In the genomic region with DNA sequence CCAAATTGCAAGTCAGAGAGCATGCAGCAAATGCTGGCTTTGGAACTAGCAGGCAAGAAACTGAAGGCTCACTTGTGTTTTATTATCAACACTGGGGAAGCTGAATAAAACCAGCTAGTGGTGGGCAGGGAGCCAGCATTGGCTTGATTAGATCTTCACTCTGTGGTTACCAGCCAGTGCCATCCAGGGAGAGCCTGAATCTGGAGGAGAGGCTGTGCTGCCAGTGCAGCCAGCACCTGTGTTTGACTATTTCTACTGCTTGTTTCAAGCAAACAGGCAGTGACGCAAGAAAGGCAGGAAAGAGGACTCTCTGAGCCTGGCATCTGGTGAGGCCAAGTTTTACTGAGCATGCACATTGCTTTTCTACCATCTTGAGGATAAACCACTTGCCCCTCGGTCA, we compare ENCODE assay signal across 8 cellular contexts.
A peak's percentile ranks its signal among the peaks of the same experiment; 100 is the strongest.
DNase-seq lines count a peak whose midpoint lies in the region; ATAC-seq lines count a peak whose summit lies in the region.

No MANE protein-coding gene starts in this region.

- H3K4me1 Mint-ChIP-seq in activated T-helper 2 cell treated with anti-CD3 and anti-CD28 coated beads, Interferon-gamma antibody, Interleukin-2, Interleukin-4, amounts not matched to agents 10 μg/mL and 5 μg/mL and 100 μg/mL, durations not matched to agents 14 hours and 24 hours and 36 hours (ENCODE audit: low read depth), result peaks cover 18% of the 10 kb centered on the region

- H2BK120ac ChIP-seq in mesenchymal stem cell (ENCODE audit: low read depth, low read length), result no peak overlapping the region

- H4K91ac ChIP-seq in mesenchymal stem cell (ENCODE audit: low read length), result no peak overlapping the region

- no peaks in the 10 kb centered on the region for H3K79me1 ChIP-seq in mesenchymal stem cell (replicated peaks; ENCODE audit: low read length, poor library complexity, severe bottlenecking)

- peaks cover 3% of the 10 kb centered on the region for H3K9me3 ChIP-seq in mesenchymal stem cell (ENCODE audit: control insufficient read depth, low read length)

- no peak overlapping the region for H3K4me3 Mint-ChIP-seq in activated T-helper 2 cell treated with anti-CD3 and anti-CD28 coated beads, Interferon-gamma antibody, Interleukin-2, Interleukin-4, amounts not matched to agents 10 μg/mL and 5 μg/mL and 100 μg/mL, durations not matched to agents 14 hours and 24 hours and 36 hours (ENCODE audit: low read depth)

- H3K27ac ChIP-seq in mesenchymal stem cell (ENCODE audit: low read length, poor library complexity, severe bottlenecking), result no peak overlapping the region

- peaks cover 2% of the 10 kb centered on the region for H3K4me1 ChIP-seq in mesenchymal stem cell (ENCODE audit: control insufficient read depth, insufficient read depth, low read depth, low read length)

- no peak overlapping the region for H3K4me3 ChIP-seq in mesenchymal stem cell (ENCODE audit: insufficient read depth in 1 of 2, low read depth in 1 of 2, low read length in 2 of 2)

- H3K27me3 ChIP-seq in mesenchymal stem cell (ENCODE audit: control insufficient read depth in 1 of 2, insufficient read depth in 1 of 2, low read length in 2 of 2), result no peaks in the 10 kb centered on the region

- peak overlapping the region in 1 of 2 experiments; percentile 71 for H3K18ac ChIP-seq in mesenchymal stem cell (ENCODE audit: low read depth in 1 of 2, low read length in 2 of 2)

- 97% methylated on average over 2 of the region's 2 CpGs for WGBS in mesenchymal stem cell

- DNase-seq in Daoy (ENCODE audit: low read depth) (peak; percentile 71), NCI-H187 (lab: John Stamatoyannopoulos, UW) (peak; percentile 39 to 45), astrocyte of the hippocampus (ENCODE audit: low read depth, low spot score) (peak; percentile 60), mesenchymal stem cell (peak; percentile 16)
- DNase-seq in activated T-helper 2 cell treated with anti-CD3 and anti-CD28 coated beads, Interferon-gamma antibody, Interleukin-2, Interleukin-4, amounts not matched to agents 10 μg/mL and 5 μg/mL and 100 μg/mL, durations not matched to agents 14 hours and 24 hours and 36 hours (ENCODE audit: low spot score), result no peak
- no peak for DNase-seq in activated CD4-positive, alpha-beta T cell treated with anti-CD3 and anti-CD28 coated beads, Interleukin-2, amount 50 U/mL, for 4 hours

- no peak overlapping the region for H2BK15ac ChIP-seq in mesenchymal stem cell (ENCODE audit: low read depth, poor library complexity, severe bottlenecking)

- ATAC-seq in HG03342 (IDR thresholded peaks at IDR 0.05; ENCODE audit: unreplicated experiment) (no peak), GM18520 (IDR thresholded peaks at IDR 0.05; ENCODE audit: unreplicated experiment) (no peak)

- peaks cover 6% of the 10 kb centered on the region for H3K27me3 Mint-ChIP-seq in activated T-helper 2 cell treated with anti-CD3 and anti-CD28 coated beads, Interferon-gamma antibody, Interleukin-2, Interleukin-4, amounts not matched to agents 10 μg/mL and 5 μg/mL and 100 μg/mL, durations not matched to agents 14 hours and 24 hours and 36 hours (ENCODE audit: low read depth)

- peak overlapping the region; percentile 49 for H2AK5ac ChIP-seq in mesenchymal stem cell (ENCODE audit: low read length, severe bottlenecking)

- H3K14ac ChIP-seq in mesenchymal stem cell (ENCODE audit: low read length in 2 of 2), result no peak overlapping the region

- no peak overlapping the region for H3K4ac ChIP-seq in mesenchymal stem cell (ENCODE audit: low read depth in 1 of 2, low read length in 2 of 2)

- no peak overlapping the region for H3K4me2 ChIP-seq in mesenchymal stem cell (ENCODE audit: low read length, poor library complexity, severe bottlenecking)

- H3K9me3 Mint-ChIP-seq in activated T-helper 2 cell treated with anti-CD3 and anti-CD28 coated beads, Interferon-gamma antibody, Interleukin-2, Interleukin-4, amounts not matched to agents 10 μg/mL and 5 μg/mL and 100 μg/mL, durations not matched to agents 14 hours and 24 hours and 36 hours, result no peaks in the 10 kb centered on the region

- H3K36me3 ChIP-seq in mesenchymal stem cell (ENCODE audit: control insufficient read depth in 1 of 2, insufficient read depth in 2 of 2, low read depth in 1 of 2, low read length in 2 of 2), result no peaks in the 10 kb centered on the region

- no peaks in the 10 kb centered on the region for H3K36me3 Mint-ChIP-seq in activated T-helper 2 cell treated with anti-CD3 and anti-CD28 coated beads, Interferon-gamma antibody, Interleukin-2, Interleukin-4, amounts not matched to agents 10 μg/mL and 5 μg/mL and 100 μg/mL, durations not matched to agents 14 hours and 24 hours and 36 hours (ENCODE audit: low read depth)

- peak overlapping the region in 1 of 2 experiments; percentile 10 for H2BK12ac ChIP-seq in mesenchymal stem cell (ENCODE audit: low read length in 2 of 2)

- H3K9ac ChIP-seq in mesenchymal stem cell (ENCODE audit: low read length), result no peak overlapping the region

- no peak overlapping the region for H2BK5ac ChIP-seq in mesenchymal stem cell (ENCODE audit: low read depth, low read length, poor library complexity, severe bottlenecking)

- no peak overlapping the region for H4K8ac ChIP-seq in mesenchymal stem cell (ENCODE audit: low read length)

- no peak overlapping the region for H2AFZ ChIP-seq in mesenchymal stem cell (ENCODE audit: low read depth, low read length)

- intact Hi-C loops in activated T-helper 2 cell treated with anti-CD3 and anti-CD28 coated beads, Interferon-gamma antibody, Interleukin-2, Interleukin-4, amounts not matched to agents 10 μg/mL and 5 μg/mL and 100 μg/mL, durations not matched to agents 14 hours and 24 hours and 36 hours (cut with micrococcal nuclease), result loop anchor here (5.0 kb wide), 2 partner anchors 127 to 142 kb away; no protein-coding TSS in a partner anchor

- H3K23ac ChIP-seq in mesenchymal stem cell (ENCODE audit: low read length in 2 of 2), result no peak overlapping the region

- no peak overlapping the region for H3K27ac Mint-ChIP-seq in activated T-helper 2 cell treated with anti-CD3 and anti-CD28 coated beads, Interferon-gamma antibody, Interleukin-2, Interleukin-4, amounts not matched to agents 10 μg/mL and 5 μg/mL and 100 μg/mL, durations not matched to agents 14 hours and 24 hours and 36 hours

Comparison
In these comparisons a context has a peak if more than half of its experiments do, and no peak if none do; other contexts are left out.
1. DNase-seq: peak in Daoy (single experiment), NCI-H187 (2 of 2), astrocyte of the hippocampus (single experiment) and mesenchymal stem cell (single experiment); none in activated T-helper 2 cell treated with anti-CD3 and anti-CD28 coated beads, Interferon-gamma antibody, Interleukin-2, Interleukin-4, amounts not matched to agents 10 μg/mL and 5 μg/mL and 100 μg/mL, durations not matched to agents 14 hours and 24 hours and 36 hours (single experiment) and activated CD4-positive, alpha-beta T cell treated with anti-CD3 and anti-CD28 coated beads, Interleukin-2, amount 50 U/mL, for 4 hours (0 of 2).